10 cellular contexts compared by ENCODE assay signal in the genomic region with DNA sequence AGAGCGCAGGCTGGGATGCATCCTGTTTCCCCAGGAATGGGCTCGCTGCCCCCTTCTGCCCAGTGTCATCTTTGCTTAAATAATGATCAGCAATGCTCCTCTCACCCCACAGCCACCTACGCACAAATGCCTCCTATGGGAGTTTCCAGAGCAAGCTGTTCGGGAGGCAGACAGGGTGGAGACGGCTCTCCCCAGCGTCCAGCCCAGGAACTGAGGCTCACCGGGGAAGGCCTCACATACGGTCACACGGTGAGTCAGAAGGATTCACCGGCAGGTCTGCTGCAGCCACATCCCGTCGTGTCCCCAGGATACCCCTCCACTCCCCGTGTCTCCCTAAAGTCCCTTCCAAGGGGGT. TPM values are rescaled to one million over a fixed set of nuclear protein-coding genes. Genes with fewer than 3 reads are reported as not detected.
DNase-seq lines count a peak whose midpoint lies in the region; ATAC-seq and TF ChIP-seq lines count a peak whose summit lies in the region.
"Had no signal": no experiment of that assay in that cellular context is flagged by ENCODE, and none has a peak within 500 bp of the region (broad histone marks: within the 10 kb centered on the region; RNA-seq: fewer than 3 reads in every experiment).

No MANE protein-coding gene starts in this region.

- H3K27ac Mint-ChIP-seq in GM23338 = no peak overlapping the region
- peak overlapping the region; percentile 89 for H3K27ac Mint-ChIP-seq in activated CD8-positive, alpha-beta T cell treated with anti-CD3 and anti-CD28 coated beads for 36 hours

- POLR2A ChIA-PET in AG04449 (lab: Yijun Ruan, JAX) = interaction anchor here (0.5 kb wide), 1 partner anchor 843 kb away, joined by 3 read pairs; no protein-coding TSS in a partner anchor
- POLR2A ChIA-PET in activated CD8-positive, alpha-beta T cell treated with anti-CD3 and anti-CD28 coated beads for 36 hours (lab: Charles Lee) = interaction anchor here (1.0 to 12.5 kb wide), 19 partner anchors 8 to 65 kb away, joined by 3 to 159 read pairs (median 8); partner anchors contain the start of gene RUNX3

- peaks cover 4% of the 10 kb centered on the region for H3K27me3 Mint-ChIP-seq in GM23338 (ENCODE audit: insufficient read depth, low read depth, poor library complexity)
- no peaks in the 10 kb centered on the region for H3K27me3 Mint-ChIP-seq in activated CD8-positive, alpha-beta T cell treated with anti-CD3 and anti-CD28 coated beads for 36 hours

- H2AFZ ChIP-seq in GM23338 = peak overlapping the region; percentile 92; the same call in 1 of the 2 replicates

- H3K36me3 ChIP-seq in GM23338 (ENCODE audit: insufficient read depth) = peaks cover 3% of the 10 kb centered on the region; the same call in 1 of the 2 replicates
- H3K36me3 ChIP-seq: suprapubic skin had no signal

- no peaks in the 10 kb centered on the region for H4K20me1 ChIP-seq in GM23338 (replicated peaks; ENCODE audit: insufficient read depth)

- DNase-seq in AG04449 (ENCODE audit: low read depth, low spot score) = no peak
- peak; percentile 53 for DNase-seq in GM23338 (ENCODE audit: low spot score)
- DNase-seq in activated CD8-positive, alpha-beta T cell treated with anti-CD3 and anti-CD28 coated beads for 36 hours = peak; percentile 48
- DNase-seq in iris pigment epithelial cell (ENCODE audit: low read depth) = peak; percentile 70
- no peak for DNase-seq in caudate nucleus (lab: John Stamatoyannopoulos, UW)
- DNase-seq in KG1 (lab: John Stamatoyannopoulos, UW) = no peak
- no peak for DNase-seq in NOMO-1 (lab: John Stamatoyannopoulos, UW; ENCODE audit: unreplicated experiment in 2 of 2)
- no peak for DNase-seq in GDM1 (lab: John Stamatoyannopoulos, UW)

- no peak overlapping the region for H3K4me2 ChIP-seq in GM23338

- no peaks in the 10 kb centered on the region for H3K9me2 ChIP-seq in GM23338 (ENCODE audit: insufficient read depth)

- H3K4me1 Mint-ChIP-seq in GM23338 = peaks cover 25% of the 10 kb centered on the region
- H3K4me1 Mint-ChIP-seq in activated CD8-positive, alpha-beta T cell treated with anti-CD3 and anti-CD28 coated beads for 36 hours (ENCODE audit: low read depth) = peaks cover 85% of the 10 kb centered on the region

- H3K36me3 Mint-ChIP-seq in GM23338 (ENCODE audit: low read depth) = peaks cover 7% of the 10 kb centered on the region; the same call in 2 of the 3 replicates
- H3K36me3 Mint-ChIP-seq in activated CD8-positive, alpha-beta T cell treated with anti-CD3 and anti-CD28 coated beads for 36 hours (ENCODE audit: low read depth) = peaks cover 36% of the 10 kb centered on the region

- H3F3A ChIP-seq in GM23338 (replicated peaks; ENCODE audit: low read depth) = no peaks in the 10 kb centered on the region

- H3K27ac ChIP-seq in GM23338 (ENCODE audit: low read depth) (no peak overlapping the region), caudate nucleus (ENCODE audit: low read depth, low read length) (no peak overlapping the region)
- H3K27ac ChIP-seq: suprapubic skin had no signal

- H3K27me3 ChIP-seq in GM23338 (ENCODE audit: insufficient read depth) = no peaks in the 10 kb centered on the region

- peaks cover 22% of the 10 kb centered on the region for H3K4me1 ChIP-seq in GM23338 (ENCODE audit: insufficient read depth)

- H3K9me3 Mint-ChIP-seq in GM23338 = peaks cover 13% of the 10 kb centered on the region
- H3K9me3 Mint-ChIP-seq in activated CD8-positive, alpha-beta T cell treated with anti-CD3 and anti-CD28 coated beads for 36 hours = peaks cover 14% of the 10 kb centered on the region

- CTCF ChIA-PET in AG04449 (lab: Yijun Ruan, JAX) = interaction anchor here (0.6 to 1.4 kb wide), 2 partner anchors 34 to 37 kb away, joined by 3 to 4 read pairs; no protein-coding TSS in a partner anchor
- CTCF ChIA-PET in activated CD8-positive, alpha-beta T cell treated with anti-CD3 and anti-CD28 coated beads for 36 hours (lab: Charles Lee) = interaction anchor here (0.8 to 11.9 kb wide), 13 partner anchors 9 to 132 kb away, joined by 3 to 169 read pairs (median 5); no protein-coding TSS in a partner anchor

- peak; percentile 12 for TF ChIP-seq CTCF in AG04449 (IDR thresholded peaks at IDR 0.05; ENCODE audit: insufficient read depth, low read length, missing control alignments)
- 0 out of 4 replicates have a peak, but pooled peaks of 1 of the 2 experiments have one; percentile 0 for TF ChIP-seq CTCF in GM23338 (conservative IDR thresholded peaks at IDR 0.05; ENCODE audit: low read depth in 2 of 2)
- peak; percentile 26 for TF ChIP-seq CTCF in activated CD8-positive, alpha-beta T cell treated with anti-CD3 and anti-CD28 coated beads for 36 hours (IDR thresholded peaks at IDR 0.05)

- H3K4me3 ChIP-seq in AG04449 (ENCODE audit: low read depth, low read length) (no peak overlapping the region), GM23338 (no peak overlapping the region)
- H3K4me3 ChIP-seq: lung, suprapubic skin had no signal

- H3K4me3 Mint-ChIP-seq in GM23338 = no peak overlapping the region
- H3K4me3 Mint-ChIP-seq in activated CD8-positive, alpha-beta T cell treated with anti-CD3 and anti-CD28 coated beads for 36 hours = peak overlapping the region; percentile 77

- H3K79me2 ChIP-seq in GM23338 (replicated peaks; ENCODE audit: insufficient read depth) = no peaks in the 10 kb centered on the region

- intact Hi-C loops in activated CD8-positive, alpha-beta T cell treated with anti-CD3 and anti-CD28 coated beads for 36 hours (cut with micrococcal nuclease) = no loop called here

- peak; percentile 85 for ATAC-seq in GM23338
- no peak for ATAC-seq in activated CD8-positive, alpha-beta T cell treated with anti-CD3 and anti-CD28 coated beads for 36 hours

TF ChIP-seq in GM23338, 12 proteins besides CTCF, POLR2A, EP300 and RAD21 (continues in another document):
- no peak for TF ChIP-seq EZH2 (IDR thresholded peaks at IDR 0.05; ENCODE audit: low read depth, unreplicated experiment)
- no peak for TF ChIP-seq ZNF114 (CRISPR knock-in tag; IDR thresholded peaks at IDR 0.05)
- TF ChIP-seq ZNF331 (CRISPR knock-in tag; IDR thresholded peaks at IDR 0.05; ENCODE audit: low read depth) = no peak
- no peak for TF ChIP-seq EZH2phosphoT487 (IDR thresholded peaks at IDR 0.05; ENCODE audit: unreplicated experiment)
- no peak for TF ChIP-seq ETS1 (IDR thresholded peaks at IDR 0.05)
- TF ChIP-seq POLR2AphosphoS5 (IDR thresholded peaks at IDR 0.05; ENCODE audit: low read depth) = no peak
- TF ChIP-seq STAT1 (IDR thresholded peaks at IDR 0.05; ENCODE audit: unreplicated experiment) = no peak
- TF ChIP-seq REST (IDR thresholded peaks at IDR 0.05; ENCODE audit: unreplicated experiment) = no peak
- no peak for TF ChIP-seq NANOG (IDR thresholded peaks at IDR 0.05; ENCODE audit: borderline replicate concordance)

RNA-seq across cellular contexts. Expression of gene RUNX3, which starts 40.3 kb away (rescaled TPM):
- 0.12 and 0.73 TPM in 2 replicates for total RNA-seq in GM23338 (2014; rRNA removed; shearing (Covaris generic))
- polyA plus RNA-seq in GM23338 (2016; fragmentation: Nextera tagmentation; extraction: Ambion mirVana) = 0.23 and 0.26 TPM in 2 replicates
- total RNA-seq in activated CD8-positive, alpha-beta T cell treated with anti-CD3 and anti-CD28 coated beads for 36 hours = 100 to 1,000 TPM; 180 to 183 TPM

Comparison
In these comparisons a context has a peak if more than half of its experiments do, and no peak if none do; other contexts are left out.
1. DNase-seq: peak in GM23338 (single experiment), activated CD8-positive, alpha-beta T cell treated with anti-CD3 and anti-CD28 coated beads for 36 hours (single experiment) and iris pigment epithelial cell (single experiment); none in AG04449 (single experiment), caudate nucleus (0 of 61), KG1 (single experiment), NOMO-1 (0 of 2) and GDM1 (single experiment).
2. RNA of gene RUNX3, which starts 40.3 kb away (total RNA-seq): 180 to 183 TPM in activated CD8-positive, alpha-beta T cell treated with anti-CD3 and anti-CD28 coated beads for 36 hours; 0.12 to 0.73 TPM in GM23338; every median in the first group is over 100 times any median in the second.